1 cellular context compared by ENCODE assay signal in the genomic region with DNA sequence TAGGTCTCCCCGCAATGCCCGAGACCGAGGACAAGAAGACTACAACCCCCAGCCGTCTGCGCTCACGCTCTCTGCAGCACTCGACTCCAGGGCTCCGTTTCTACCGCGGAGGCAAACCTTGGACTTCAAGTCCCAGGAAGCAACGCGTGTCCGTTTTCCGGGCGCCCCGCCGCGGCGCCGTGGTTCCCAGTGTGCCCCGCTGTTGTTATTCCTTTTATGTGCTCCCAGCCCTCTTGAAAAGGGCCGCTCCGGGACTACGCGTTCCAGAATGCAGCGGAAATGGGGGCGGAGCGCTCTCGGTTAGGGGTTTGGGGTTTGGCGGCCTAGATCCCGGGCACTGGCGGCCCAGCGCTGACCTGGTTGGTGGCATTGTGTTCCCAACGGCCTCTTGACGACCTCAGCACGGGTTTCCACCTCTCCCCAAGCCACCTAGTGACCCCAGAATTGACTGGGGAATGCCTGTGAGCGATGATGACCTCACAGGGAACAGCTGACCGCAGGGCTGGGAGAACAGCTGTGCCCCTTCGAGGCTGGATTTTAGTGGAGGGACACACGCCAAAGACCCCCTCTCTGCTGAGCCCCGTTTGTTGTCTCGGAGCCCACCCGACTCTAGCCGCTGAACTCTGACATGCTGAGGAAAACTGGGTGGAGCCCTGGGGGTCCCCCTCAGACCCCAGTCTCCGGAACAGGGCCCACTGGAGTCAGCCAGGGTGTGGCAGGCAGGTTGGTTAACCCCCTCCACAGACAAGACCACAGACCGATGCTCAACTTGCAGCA.
TF ChIP-seq lines count a peak whose summit lies in the region.

No MANE protein-coding gene starts in this region.

TF ChIP-seq in HepG2, 621 proteins besides CTCF, POLR2A, EP300 and RAD21 (continued from another document and continues in another):
- TF ChIP-seq, protein P1, sequence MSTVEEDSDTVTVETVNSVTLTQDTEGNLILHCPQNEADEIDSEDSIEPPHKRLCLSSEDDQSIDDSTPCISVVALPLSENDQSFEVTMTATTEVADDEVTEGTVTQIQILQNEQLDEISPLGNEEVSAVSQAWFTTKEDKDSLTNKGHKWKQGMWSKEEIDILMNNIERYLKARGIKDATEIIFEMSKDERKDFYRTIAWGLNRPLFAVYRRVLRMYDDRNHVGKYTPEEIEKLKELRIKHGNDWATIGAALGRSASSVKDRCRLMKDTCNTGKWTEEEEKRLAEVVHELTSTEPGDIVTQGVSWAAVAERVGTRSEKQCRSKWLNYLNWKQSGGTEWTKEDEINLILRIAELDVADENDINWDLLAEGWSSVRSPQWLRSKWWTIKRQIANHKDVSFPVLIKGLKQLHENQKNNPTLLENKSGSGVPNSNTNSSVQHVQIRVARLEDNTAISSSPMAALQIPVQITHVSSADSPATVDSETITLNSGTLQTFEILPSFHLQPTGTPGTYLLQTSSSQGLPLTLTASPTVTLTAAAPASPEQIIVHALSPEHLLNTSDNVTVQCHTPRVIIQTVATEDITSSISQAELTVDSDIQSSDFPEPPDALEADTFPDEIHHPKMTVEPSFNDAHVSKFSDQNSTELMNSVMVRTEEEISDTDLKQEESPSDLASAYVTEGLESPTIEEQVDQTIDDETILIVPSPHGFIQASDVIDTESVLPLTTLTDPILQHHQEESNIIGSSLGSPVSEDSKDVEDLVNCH (CRISPR knock-in tag; IDR thresholded peaks at IDR 0.05) = no peak
- no peak for TF ChIP-seq PAWR (CRISPR knock-in tag; IDR thresholded peaks at IDR 0.05; ENCODE audit: borderline replicate concordance)
- no peak for TF ChIP-seq ZNF124 (CRISPR knock-in tag; IDR thresholded peaks at IDR 0.05)
- TF ChIP-seq ZNF768 (CRISPR knock-in tag; IDR thresholded peaks at IDR 0.05) = no peak; the same call in 1 of the 2 replicates
- TF ChIP-seq MAX (IDR thresholded peaks at IDR 0.05) = peak; percentile 69
- TF ChIP-seq, protein P2, sequence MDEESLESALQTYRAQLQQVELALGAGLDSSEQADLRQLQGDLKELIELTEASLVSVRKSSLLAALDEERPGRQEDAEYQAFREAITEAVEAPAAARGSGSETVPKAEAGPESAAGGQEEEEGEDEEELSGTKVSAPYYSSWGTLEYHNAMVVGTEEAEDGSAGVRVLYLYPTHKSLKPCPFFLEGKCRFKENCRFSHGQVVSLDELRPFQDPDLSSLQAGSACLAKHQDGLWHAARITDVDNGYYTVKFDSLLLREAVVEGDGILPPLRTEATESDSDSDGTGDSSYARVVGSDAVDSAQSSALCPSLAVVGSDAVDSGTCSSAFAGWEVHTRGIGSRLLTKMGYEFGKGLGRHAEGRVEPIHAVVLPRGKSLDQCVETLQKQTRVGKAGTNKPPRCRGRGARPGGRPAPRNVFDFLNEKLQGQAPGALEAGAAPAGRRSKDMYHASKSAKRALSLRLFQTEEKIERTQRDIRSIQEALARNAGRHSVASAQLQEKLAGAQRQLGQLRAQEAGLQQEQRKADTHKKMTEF (CRISPR knock-in tag; IDR thresholded peaks at IDR 0.05) = peak; percentile 60; the same call in 1 of the 2 replicates
- TF ChIP-seq TCF7L2 (IDR thresholded peaks at IDR 0.05; ENCODE audit: low read depth, low read length) = peak; percentile 32; the same call in 1 of the 2 replicates
- TF ChIP-seq, protein P3, sequence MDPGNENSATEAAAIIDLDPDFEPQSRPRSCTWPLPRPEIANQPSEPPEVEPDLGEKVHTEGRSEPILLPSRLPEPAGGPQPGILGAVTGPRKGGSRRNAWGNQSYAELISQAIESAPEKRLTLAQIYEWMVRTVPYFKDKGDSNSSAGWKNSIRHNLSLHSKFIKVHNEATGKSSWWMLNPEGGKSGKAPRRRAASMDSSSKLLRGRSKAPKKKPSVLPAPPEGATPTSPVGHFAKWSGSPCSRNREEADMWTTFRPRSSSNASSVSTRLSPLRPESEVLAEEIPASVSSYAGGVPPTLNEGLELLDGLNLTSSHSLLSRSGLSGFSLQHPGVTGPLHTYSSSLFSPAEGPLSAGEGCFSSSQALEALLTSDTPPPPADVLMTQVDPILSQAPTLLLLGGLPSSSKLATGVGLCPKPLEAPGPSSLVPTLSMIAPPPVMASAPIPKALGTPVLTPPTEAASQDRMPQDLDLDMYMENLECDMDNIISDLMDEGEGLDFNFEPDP (CRISPR knock-in tag; conservative IDR thresholded peaks at IDR 0.05) = no peak
- peak; percentile 48; the same call in 1 of the 2 replicates for TF ChIP-seq MXD4 (CRISPR knock-in tag; IDR thresholded peaks at IDR 0.05)
- TF ChIP-seq MEIS1 (CRISPR knock-in tag; IDR thresholded peaks at IDR 0.05; ENCODE audit: borderline replicate concordance) = peak; percentile 77; the same call in 1 of the 2 replicates
- 0 out of 2 replicates have a peak, but pooled peaks have one; percentile 61 for TF ChIP-seq NFKBIZ (CRISPR knock-in tag; IDR thresholded peaks at IDR 0.05)
- peak; percentile 75; the same call in 1 of the 2 replicates for TF ChIP-seq RXRA (CRISPR knock-in tag; IDR thresholded peaks at IDR 0.05)
- TF ChIP-seq ZNF580 (CRISPR knock-in tag; IDR thresholded peaks at IDR 0.05; ENCODE audit: borderline replicate concordance, low read depth) = 0 out of 2 replicates have a peak, but pooled peaks have one; percentile 28
- TF ChIP-seq, protein P4, sequence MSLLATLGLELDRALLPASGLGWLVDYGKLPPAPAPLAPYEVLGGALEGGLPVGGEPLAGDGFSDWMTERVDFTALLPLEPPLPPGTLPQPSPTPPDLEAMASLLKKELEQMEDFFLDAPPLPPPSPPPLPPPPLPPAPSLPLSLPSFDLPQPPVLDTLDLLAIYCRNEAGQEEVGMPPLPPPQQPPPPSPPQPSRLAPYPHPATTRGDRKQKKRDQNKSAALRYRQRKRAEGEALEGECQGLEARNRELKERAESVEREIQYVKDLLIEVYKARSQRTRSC (CRISPR knock-in tag; IDR thresholded peaks at IDR 0.05; ENCODE audit: low read depth) = no peak
- TF ChIP-seq ZFP41 (CRISPR knock-in tag; IDR thresholded peaks at IDR 0.05; ENCODE audit: borderline replicate concordance) = 0 out of 2 replicates have a peak, but pooled peaks have one; percentile 21
- no peak for TF ChIP-seq ATF7 (IDR thresholded peaks at IDR 0.05)
- no peak for TF ChIP-seq ATF7 (CRISPR knock-in tag; IDR thresholded peaks at IDR 0.05)
- 0 out of 2 replicates have a peak, but pooled peaks have one; percentile 9 for TF ChIP-seq FOXC1 (CRISPR knock-in tag; IDR thresholded peaks at IDR 0.05; ENCODE audit: borderline replicate concordance)
- TF ChIP-seq ZBTB46 (CRISPR knock-in tag; IDR thresholded peaks at IDR 0.05; ENCODE audit: borderline replicate concordance) = no peak
- no peak; the same call in 1 of the 2 replicates for TF ChIP-seq KLF15 (CRISPR knock-in tag; IDR thresholded peaks at IDR 0.05; ENCODE audit: borderline replicate concordance)
- TF ChIP-seq, protein P5, sequence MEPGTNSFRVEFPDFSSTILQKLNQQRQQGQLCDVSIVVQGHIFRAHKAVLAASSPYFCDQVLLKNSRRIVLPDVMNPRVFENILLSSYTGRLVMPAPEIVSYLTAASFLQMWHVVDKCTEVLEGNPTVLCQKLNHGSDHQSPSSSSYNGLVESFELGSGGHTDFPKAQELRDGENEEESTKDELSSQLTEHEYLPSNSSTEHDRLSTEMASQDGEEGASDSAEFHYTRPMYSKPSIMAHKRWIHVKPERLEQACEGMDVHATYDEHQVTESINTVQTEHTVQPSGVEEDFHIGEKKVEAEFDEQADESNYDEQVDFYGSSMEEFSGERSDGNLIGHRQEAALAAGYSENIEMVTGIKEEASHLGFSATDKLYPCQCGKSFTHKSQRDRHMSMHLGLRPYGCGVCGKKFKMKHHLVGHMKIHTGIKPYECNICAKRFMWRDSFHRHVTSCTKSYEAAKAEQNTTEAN (CRISPR knock-in tag; conservative IDR thresholded peaks at IDR 0.05) = peak; percentile 37; the same call in 1 of the 2 replicates
- TF ChIP-seq NAIF1 (CRISPR knock-in tag; IDR thresholded peaks at IDR 0.05; ENCODE audit: borderline replicate concordance) = no peak
- no peak for TF ChIP-seq TOE1 (CRISPR knock-in tag; IDR thresholded peaks at IDR 0.05)
- peak; percentile 50; the same call in 1 of the 2 replicates for TF ChIP-seq MYC (CRISPR knock-in tag; IDR thresholded peaks at IDR 0.05; ENCODE audit: borderline replicate concordance)
- peak; percentile 74 for TF ChIP-seq ZNF263 (CRISPR knock-in tag; IDR thresholded peaks at IDR 0.05)
- TF ChIP-seq TFDP1 (CRISPR knock-in tag; IDR thresholded peaks at IDR 0.05; ENCODE audit: borderline replicate concordance) = peak; percentile 44; the same call in 1 of the 2 replicates
- TF ChIP-seq DNMT3B (CRISPR knock-in tag; conservative IDR thresholded peaks at IDR 0.05) = no peak
- 0 out of 2 replicates have a peak, but pooled peaks have one; percentile 36 for TF ChIP-seq ARID2 (CRISPR knock-in tag; IDR thresholded peaks at IDR 0.05; ENCODE audit: borderline replicate concordance)
- TF ChIP-seq, protein P6, sequence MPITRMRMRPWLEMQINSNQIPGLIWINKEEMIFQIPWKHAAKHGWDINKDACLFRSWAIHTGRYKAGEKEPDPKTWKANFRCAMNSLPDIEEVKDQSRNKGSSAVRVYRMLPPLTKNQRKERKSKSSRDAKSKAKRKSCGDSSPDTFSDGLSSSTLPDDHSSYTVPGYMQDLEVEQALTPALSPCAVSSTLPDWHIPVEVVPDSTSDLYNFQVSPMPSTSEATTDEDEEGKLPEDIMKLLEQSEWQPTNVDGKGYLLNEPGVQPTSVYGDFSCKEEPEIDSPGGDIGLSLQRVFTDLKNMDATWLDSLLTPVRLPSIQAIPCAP (CRISPR knock-in tag; IDR thresholded peaks at IDR 0.05; ENCODE audit: low read depth) = no peak
- TF ChIP-seq BRCA1 (CRISPR knock-in tag; IDR thresholded peaks at IDR 0.05) = peak; percentile 31
- TF ChIP-seq ZNF761 (CRISPR knock-in tag; conservative IDR thresholded peaks at IDR 0.05) = peak; percentile 71; the same call in 1 of the 2 replicates
- TF ChIP-seq ZNF605 (CRISPR knock-in tag; IDR thresholded peaks at IDR 0.05) = peak; percentile 68; the same call in 1 of the 2 replicates
- TF ChIP-seq SP1 (IDR thresholded peaks at IDR 0.05) = no peak
- TF ChIP-seq SP1 (CRISPR knock-in tag; IDR thresholded peaks at IDR 0.05) = peak; percentile 54; the same call in 1 of the 2 replicates
- 0 out of 2 replicates have a peak, but pooled peaks have one; percentile 39 for TF ChIP-seq HNRNPL (IDR thresholded peaks at IDR 0.05; ENCODE audit: low read depth, low read length)
- TF ChIP-seq ZNF782 (CRISPR knock-in tag; IDR thresholded peaks at IDR 0.05; ENCODE audit: borderline replicate concordance) = peak; percentile 73; the same call in 1 of the 2 replicates
- TF ChIP-seq TBP (CRISPR knock-in tag; IDR thresholded peaks at IDR 0.05) = peak; percentile 91; the same call in 1 of the 2 replicates
- TF ChIP-seq, protein P7, sequence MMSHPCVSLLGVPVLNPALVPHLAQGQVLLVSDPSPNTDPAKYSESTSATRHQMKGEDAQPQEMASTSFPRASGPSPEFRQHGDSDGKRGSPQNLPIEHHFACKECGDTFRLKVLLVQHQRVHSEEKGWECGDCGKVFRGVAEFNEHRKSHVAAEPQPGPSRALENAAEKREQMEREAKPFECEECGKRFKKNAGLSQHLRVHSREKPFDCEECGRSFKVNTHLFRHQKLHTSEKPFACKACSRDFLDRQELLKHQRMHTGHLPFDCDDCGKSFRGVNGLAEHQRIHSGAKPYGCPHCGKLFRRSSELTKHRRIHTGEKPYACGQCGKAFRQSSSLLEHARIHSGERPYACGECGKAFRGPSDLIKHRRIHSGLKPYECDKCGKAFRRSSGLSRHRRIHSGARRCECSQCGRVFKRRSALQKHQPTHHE (CRISPR knock-in tag; IDR thresholded peaks at IDR 0.05; ENCODE audit: borderline replicate concordance) = no peak; the same call in 1 of the 2 replicates
- TF ChIP-seq, protein P8, sequence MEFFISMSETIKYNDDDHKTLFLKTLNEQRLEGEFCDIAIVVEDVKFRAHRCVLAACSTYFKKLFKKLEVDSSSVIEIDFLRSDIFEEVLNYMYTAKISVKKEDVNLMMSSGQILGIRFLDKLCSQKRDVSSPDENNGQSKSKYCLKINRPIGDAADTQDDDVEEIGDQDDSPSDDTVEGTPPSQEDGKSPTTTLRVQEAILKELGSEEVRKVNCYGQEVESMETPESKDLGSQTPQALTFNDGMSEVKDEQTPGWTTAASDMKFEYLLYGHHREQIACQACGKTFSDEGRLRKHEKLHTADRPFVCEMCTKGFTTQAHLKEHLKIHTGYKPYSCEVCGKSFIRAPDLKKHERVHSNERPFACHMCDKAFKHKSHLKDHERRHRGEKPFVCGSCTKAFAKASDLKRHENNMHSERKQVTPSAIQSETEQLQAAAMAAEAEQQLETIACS (CRISPR knock-in tag; IDR thresholded peaks at IDR 0.05) = peak; percentile 81
- TF ChIP-seq ZNF30 (CRISPR knock-in tag; IDR thresholded peaks at IDR 0.05) = no peak
- peak; percentile 73; the same call in 1 of the 2 replicates for TF ChIP-seq MNT (IDR thresholded peaks at IDR 0.05)
- TF ChIP-seq POGZ (CRISPR knock-in tag; IDR thresholded peaks at IDR 0.05) = no peak
